Comparison of ENCODE assay signal across 1 cellular context in genomic region chr3:78726545-78726944, GRCh38.
TF ChIP-seq lines count a peak whose summit lies in the region.

No MANE protein-coding gene starts in this region.

TF ChIP-seq in H1, 55 proteins besides CTCF, POLR2A, EP300 and RAD21 (continued from another document):
- TF ChIP-seq, protein P1, sequence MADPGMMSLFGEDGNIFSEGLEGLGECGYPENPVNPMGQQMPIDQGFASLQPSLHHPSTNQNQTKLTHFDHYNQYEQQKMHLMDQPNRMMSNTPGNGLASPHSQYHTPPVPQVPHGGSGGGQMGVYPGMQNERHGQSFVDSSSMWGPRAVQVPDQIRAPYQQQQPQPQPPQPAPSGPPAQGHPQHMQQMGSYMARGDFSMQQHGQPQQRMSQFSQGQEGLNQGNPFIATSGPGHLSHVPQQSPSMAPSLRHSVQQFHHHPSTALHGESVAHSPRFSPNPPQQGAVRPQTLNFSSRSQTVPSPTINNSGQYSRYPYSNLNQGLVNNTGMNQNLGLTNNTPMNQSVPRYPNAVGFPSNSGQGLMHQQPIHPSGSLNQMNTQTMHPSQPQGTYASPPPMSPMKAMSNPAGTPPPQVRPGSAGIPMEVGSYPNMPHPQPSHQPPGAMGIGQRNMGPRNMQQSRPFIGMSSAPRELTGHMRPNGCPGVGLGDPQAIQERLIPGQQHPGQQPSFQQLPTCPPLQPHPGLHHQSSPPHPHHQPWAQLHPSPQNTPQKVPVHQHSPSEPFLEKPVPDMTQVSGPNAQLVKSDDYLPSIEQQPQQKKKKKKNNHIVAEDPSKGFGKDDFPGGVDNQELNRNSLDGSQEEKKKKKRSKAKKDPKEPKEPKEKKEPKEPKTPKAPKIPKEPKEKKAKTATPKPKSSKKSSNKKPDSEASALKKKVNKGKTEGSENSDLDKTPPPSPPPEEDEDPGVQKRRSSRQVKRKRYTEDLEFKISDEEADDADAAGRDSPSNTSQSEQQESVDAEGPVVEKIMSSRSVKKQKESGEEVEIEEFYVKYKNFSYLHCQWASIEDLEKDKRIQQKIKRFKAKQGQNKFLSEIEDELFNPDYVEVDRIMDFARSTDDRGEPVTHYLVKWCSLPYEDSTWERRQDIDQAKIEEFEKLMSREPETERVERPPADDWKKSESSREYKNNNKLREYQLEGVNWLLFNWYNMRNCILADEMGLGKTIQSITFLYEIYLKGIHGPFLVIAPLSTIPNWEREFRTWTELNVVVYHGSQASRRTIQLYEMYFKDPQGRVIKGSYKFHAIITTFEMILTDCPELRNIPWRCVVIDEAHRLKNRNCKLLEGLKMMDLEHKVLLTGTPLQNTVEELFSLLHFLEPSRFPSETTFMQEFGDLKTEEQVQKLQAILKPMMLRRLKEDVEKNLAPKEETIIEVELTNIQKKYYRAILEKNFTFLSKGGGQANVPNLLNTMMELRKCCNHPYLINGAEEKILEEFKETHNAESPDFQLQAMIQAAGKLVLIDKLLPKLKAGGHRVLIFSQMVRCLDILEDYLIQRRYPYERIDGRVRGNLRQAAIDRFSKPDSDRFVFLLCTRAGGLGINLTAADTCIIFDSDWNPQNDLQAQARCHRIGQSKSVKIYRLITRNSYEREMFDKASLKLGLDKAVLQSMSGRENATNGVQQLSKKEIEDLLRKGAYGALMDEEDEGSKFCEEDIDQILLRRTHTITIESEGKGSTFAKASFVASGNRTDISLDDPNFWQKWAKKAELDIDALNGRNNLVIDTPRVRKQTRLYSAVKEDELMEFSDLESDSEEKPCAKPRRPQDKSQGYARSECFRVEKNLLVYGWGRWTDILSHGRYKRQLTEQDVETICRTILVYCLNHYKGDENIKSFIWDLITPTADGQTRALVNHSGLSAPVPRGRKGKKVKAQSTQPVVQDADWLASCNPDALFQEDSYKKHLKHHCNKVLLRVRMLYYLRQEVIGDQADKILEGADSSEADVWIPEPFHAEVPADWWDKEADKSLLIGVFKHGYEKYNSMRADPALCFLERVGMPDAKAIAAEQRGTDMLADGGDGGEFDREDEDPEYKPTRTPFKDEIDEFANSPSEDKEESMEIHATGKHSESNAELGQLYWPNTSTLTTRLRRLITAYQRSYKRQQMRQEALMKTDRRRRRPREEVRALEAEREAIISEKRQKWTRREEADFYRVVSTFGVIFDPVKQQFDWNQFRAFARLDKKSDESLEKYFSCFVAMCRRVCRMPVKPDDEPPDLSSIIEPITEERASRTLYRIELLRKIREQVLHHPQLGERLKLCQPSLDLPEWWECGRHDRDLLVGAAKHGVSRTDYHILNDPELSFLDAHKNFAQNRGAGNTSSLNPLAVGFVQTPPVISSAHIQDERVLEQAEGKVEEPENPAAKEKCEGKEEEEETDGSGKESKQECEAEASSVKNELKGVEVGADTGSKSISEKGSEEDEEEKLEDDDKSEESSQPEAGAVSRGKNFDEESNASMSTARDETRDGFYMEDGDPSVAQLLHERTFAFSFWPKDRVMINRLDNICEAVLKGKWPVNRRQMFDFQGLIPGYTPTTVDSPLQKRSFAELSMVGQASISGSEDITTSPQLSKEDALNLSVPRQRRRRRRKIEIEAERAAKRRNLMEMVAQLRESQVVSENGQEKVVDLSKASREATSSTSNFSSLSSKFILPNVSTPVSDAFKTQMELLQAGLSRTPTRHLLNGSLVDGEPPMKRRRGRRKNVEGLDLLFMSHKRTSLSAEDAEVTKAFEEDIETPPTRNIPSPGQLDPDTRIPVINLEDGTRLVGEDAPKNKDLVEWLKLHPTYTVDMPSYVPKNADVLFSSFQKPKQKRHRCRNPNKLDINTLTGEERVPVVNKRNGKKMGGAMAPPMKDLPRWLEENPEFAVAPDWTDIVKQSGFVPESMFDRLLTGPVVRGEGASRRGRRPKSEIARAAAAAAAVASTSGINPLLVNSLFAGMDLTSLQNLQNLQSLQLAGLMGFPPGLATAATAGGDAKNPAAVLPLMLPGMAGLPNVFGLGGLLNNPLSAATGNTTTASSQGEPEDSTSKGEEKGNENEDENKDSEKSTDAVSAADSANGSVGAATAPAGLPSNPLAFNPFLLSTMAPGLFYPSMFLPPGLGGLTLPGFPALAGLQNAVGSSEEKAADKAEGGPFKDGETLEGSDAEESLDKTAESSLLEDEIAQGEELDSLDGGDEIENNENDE (IDR thresholded peaks at IDR 0.05; ENCODE audit: insufficient replicate concordance, low read length), result no peak
